19 cellular contexts compared by ENCODE assay signal in genomic region chr13:112835796-112836195, GRCh38.
DNase-seq lines count a peak whose midpoint lies in the region; ATAC-seq and TF ChIP-seq lines count a peak whose summit lies in the region.
"Had no signal": no experiment of that assay in that cellular context is flagged by ENCODE, and none has a peak within 500 bp of the region (broad histone marks: within the 10 kb centered on the region; RNA-seq: fewer than 3 reads in every experiment).

No MANE protein-coding gene starts in this region.

- no peaks in the 10 kb centered on the region for H3K27me3 ChIP-seq in osteoblast (ENCODE audit: insufficient read depth, low read length)
- H3K27me3 ChIP-seq: BLaER1 had no signal

- peaks cover 5% of the 10 kb centered on the region for H3K4me1 Mint-ChIP-seq in endothelial cell (ENCODE audit: unreplicated experiment)
- H3K4me1 Mint-ChIP-seq: B cell; CD14-positive monocyte; CD8-positive, alpha-beta memory T cell had no signal

- H3K9me3 ChIP-seq in osteoblast (ENCODE audit: low read depth, low read length): no peaks in the 10 kb centered on the region
- H3K9me3 ChIP-seq: BLaER1, HAP-1 had no signal

- intact Hi-C loops in sciatic nerve (cut with DNase I): no loop called here

- H3K79me2 ChIP-seq in osteoblast (ENCODE audit: insufficient read depth, low read length): no peaks in the 10 kb centered on the region

- H3K36me3 ChIP-seq in osteoblast (ENCODE audit: insufficient read depth, low read length): peaks cover 12% of the 10 kb centered on the region

- H3K27me3 Mint-ChIP-seq in endothelial cell (ENCODE audit: unreplicated experiment): peaks cover 20% of the 10 kb centered on the region
- H3K27me3 Mint-ChIP-seq: B cell; CD4-positive, alpha-beta T cell; CD8-positive, alpha-beta memory T cell had no signal

- TF ChIP-seq CTCF in endothelial cell (IDR thresholded peaks at IDR 0.05; ENCODE audit: unreplicated experiment): no peak
- no peak for TF ChIP-seq CTCF in osteoblast (IDR thresholded peaks at IDR 0.05; ENCODE audit: extremely low read depth, low read depth, low read length)
- no peak for TF ChIP-seq CTCF in GM10248 (IDR thresholded peaks at IDR 0.05; ENCODE audit: control extremely low read depth, extremely low read depth, low read depth, missing control alignments)

- POLR2A ChIA-PET in GM10248 (lab: Yijun Ruan, JAX): no interaction called here

- peak overlapping the region; percentile 3 for H3K4me3 Mint-ChIP-seq in endothelial cell (ENCODE audit: unreplicated experiment)
- H3K4me3 Mint-ChIP-seq: B cell; CD14-positive monocyte; CD4-positive, alpha-beta T cell; CD8-positive, alpha-beta memory T cell; HFFc6 had no signal

- no peak for DNase-seq in endothelial cell (ENCODE audit: low spot score)
- DNase-seq in osteoblast (ENCODE audit: insufficient read length, low spot score, missing footprints): peak; percentile 62
- DNase-seq in sciatic nerve (ENCODE audit: low spot score): peak; percentile 37
- DNase-seq in GM10248 (ENCODE audit: extremely low spot score): no peak
- DNase-seq in C1 segment of cervical spinal cord (lab: John Stamatoyannopoulos, UW): no peak
- DNase-seq: CD4-positive, alpha-beta T cell; CD8-positive, alpha-beta memory T cell; COR-L47; DMS79; EL; GF-D8; GOT3; HFFc6 had no signal

- no peaks in the 10 kb centered on the region for H3K4me1 ChIP-seq in osteoblast (ENCODE audit: insufficient read depth, low read length)
- H3K4me1 ChIP-seq: HAP-1 had no signal

- no peaks in the 10 kb centered on the region for H4K20me1 ChIP-seq in osteoblast (ENCODE audit: insufficient read depth, low read length)
- H4K20me1 ChIP-seq: BLaER1 had no signal

- peaks cover 75% of the 10 kb centered on the region for H3K36me3 Mint-ChIP-seq in endothelial cell (ENCODE audit: low read depth, unreplicated experiment)

- H3K4me2 ChIP-seq in osteoblast (ENCODE audit: insufficient read depth, low read length): no peak overlapping the region
- H3K4me2 ChIP-seq: BLaER1 had no signal

- no peak for ATAC-seq in sciatic nerve
- ATAC-seq in HG02852 (IDR thresholded peaks at IDR 0.05; ENCODE audit: unreplicated experiment): no peak

- H2AFZ ChIP-seq in osteoblast (ENCODE audit: low read length): no peak overlapping the region

- no peak overlapping the region for H3K27ac ChIP-seq in osteoblast (ENCODE audit: low read depth, low read length)
- H3K27ac ChIP-seq: 22Rv1, BLaER1 had no signal

- CTCF ChIA-PET in GM10248 (lab: Yijun Ruan, JAX): no interaction called here

- H3K4me3 ChIP-seq in osteoblast (ENCODE audit: insufficient read depth, low read length): no peak overlapping the region
- H3K4me3 ChIP-seq: BLaER1, HAP-1 had no signal

- no peaks in the 10 kb centered on the region for H3K9me3 Mint-ChIP-seq in endothelial cell (ENCODE audit: unreplicated experiment)
- H3K9me3 Mint-ChIP-seq: CD4-positive, alpha-beta T cell; CD8-positive, alpha-beta memory T cell had no signal

- H3K27ac Mint-ChIP-seq in endothelial cell (ENCODE audit: unreplicated experiment): no peak overlapping the region
- H3K27ac Mint-ChIP-seq: B cell; CD14-positive monocyte; CD4-positive, alpha-beta T cell; CD8-positive, alpha-beta memory T cell; HFFc6 had no signal

Comparison
In these comparisons a context has a peak if more than half of its experiments do, and no peak if none do; other contexts are left out.
1. DNase-seq: peak in osteoblast (single experiment) and sciatic nerve (single experiment); none in endothelial cell (single experiment), GM10248 (single experiment) and C1 segment of cervical spinal cord (0 of 14).